Comparison of ENCODE assay signal across 15 cellular contexts in genomic region chr5:98934581-98934980, GRCh38. TPM values are rescaled to one million over a fixed set of nuclear protein-coding genes. Genes with fewer than 3 reads are reported as not detected.
DNase-seq lines count a peak whose midpoint lies in the region; ATAC-seq and TF ChIP-seq lines count a peak whose summit lies in the region.
"Had no signal": no experiment of that assay in that cellular context is flagged by ENCODE, and none has a peak within 500 bp of the region (broad histone marks: within the 10 kb centered on the region; RNA-seq: fewer than 3 reads in every experiment).

No MANE protein-coding gene starts in this region.

- no peaks in the 10 kb centered on the region for H3K9me3 ChIP-seq in CD4-positive, alpha-beta memory T cell (ENCODE audit: control insufficient read depth in 1 of 2, low read length in 2 of 2)
- H3K9me3 ChIP-seq in mammary epithelial cell (replicated peaks; ENCODE audit: insufficient read depth, low read length) (no peaks in the 10 kb centered on the region), smooth muscle cell (replicated peaks; ENCODE audit: low read depth) (no peaks in the 10 kb centered on the region)
- H3K9me3 ChIP-seq in naive thymus-derived CD4-positive, alpha-beta T cell (ENCODE audit: control insufficient read depth in 2 of 3, low read length in 3 of 3) = no peaks in the 10 kb centered on the region
- H3K9me3 ChIP-seq: thyroid gland had no signal

- peak overlapping the region; percentile 60 to 100 (median 96) for H3K27ac Mint-ChIP-seq in CD4-positive, alpha-beta memory T cell
- peak overlapping the region in 8 of 9 donors; percentile 87 to 100 (median 96) for H3K27ac Mint-ChIP-seq in naive thymus-derived CD4-positive, alpha-beta T cell
- H3K27ac Mint-ChIP-seq: neural progenitor cell had no signal

- H3K27me3 Mint-ChIP-seq in CD4-positive, alpha-beta memory T cell = no peaks in the 10 kb centered on the region
- H3K27me3 Mint-ChIP-seq in naive thymus-derived CD4-positive, alpha-beta T cell = no peaks in the 10 kb centered on the region

- TF ChIP-seq CTCF in mammary epithelial cell (conservative IDR thresholded peaks at IDR 0.05 in 1 of 2, IDR thresholded peaks at IDR 0.05 in 1 of 2; ENCODE audit: extremely low read depth in 1 of 2, insufficient read depth in 1 of 2, low read depth in 1 of 2, low read length in 2 of 2) = no peak
- TF ChIP-seq CTCF in smooth muscle cell (IDR thresholded peaks at IDR 0.05; ENCODE audit: borderline replicate concordance, insufficient read depth, poor library complexity, severe bottlenecking) = no peak

- CTCF ChIA-PET in CD4-positive, alpha-beta memory T cell (lab: Charles Lee; ENCODE audit: partially characterized antibody) = interaction anchor here (0.8 to 1.6 kb wide), 3 partner anchors 27 to 127 kb away, joined by 3 to 6 read pairs (median 5); no protein-coding TSS in a partner anchor
- CTCF ChIA-PET in mammary epithelial cell (lab: Charles Lee; ENCODE audit: low non-redundant PET) = no interaction called here
- CTCF ChIA-PET in naive thymus-derived CD4-positive, alpha-beta T cell (lab: Charles Lee) = interaction anchor here (0.6 kb wide), 1 partner anchor 738 kb away, joined by 3 read pairs; no protein-coding TSS in a partner anchor

- no peak overlapping the region for H3K4me3 ChIP-seq in CD4-positive, alpha-beta memory T cell (ENCODE audit: low read length in 2 of 2)
- H3K4me3 ChIP-seq in mammary epithelial cell (replicated peaks in 1 of 3; ENCODE audit: insufficient read depth in 1 of 3, low read depth in 2 of 3, low read length in 3 of 3) (no peak overlapping the region), smooth muscle cell (no peak overlapping the region)
- no peak overlapping the region for H3K4me3 ChIP-seq in naive thymus-derived CD4-positive, alpha-beta T cell (ENCODE audit: low read length)
- H3K4me3 ChIP-seq: coronary artery, neural progenitor cell, skin epidermis, thyroid gland had no signal

- H2AFZ ChIP-seq in mammary epithelial cell (ENCODE audit: low read depth, low read length) = no peak overlapping the region
- H2AFZ ChIP-seq in smooth muscle cell (ENCODE audit: low read depth) = no peak overlapping the region
- H2AFZ ChIP-seq: neural progenitor cell had no signal

- BruUV-seq in mammary epithelial cell (replicated peaks; lab: Mats Ljungman, UMichigan) = no TSS peak

- H3K4me2 ChIP-seq in mammary epithelial cell (ENCODE audit: insufficient read depth, low read depth, low read length) = no peak overlapping the region
- H3K4me2 ChIP-seq in smooth muscle cell = no peak overlapping the region
- H3K4me2 ChIP-seq: neural progenitor cell had no signal

- peaks cover 53 to 89% (median 65%) of the 10 kb centered on the region in 4 donors for H3K4me1 Mint-ChIP-seq in CD4-positive, alpha-beta memory T cell
- H3K4me1 Mint-ChIP-seq in naive thymus-derived CD4-positive, alpha-beta T cell = peaks cover 40 to 93% (median 86%) of the 10 kb centered on the region in 7 donors

- dilution Hi-C loops in mammary epithelial cell (cut with HindIII; ENCODE audit: low sequenced_read_pairs) = no loop called here

- DNase-seq in CD4-positive, alpha-beta memory T cell = no peak
- peak; percentile 20 for DNase-seq in HCEC 1CT
- DNase-seq in mammary epithelial cell = peak; percentile 47
- no peak for DNase-seq in naive thymus-derived CD4-positive, alpha-beta T cell
- DNase-seq in smooth muscle cell (lab: John Stamatoyannopoulos, UW; ENCODE audit: unreplicated experiment) = no peak
- no peak for DNase-seq in DMS153 treated with DMSO at 0.1 percent for 48 hours (lab: John Stamatoyannopoulos, UW; ENCODE audit: unreplicated experiment)
- no peak for DNase-seq in NCI-H1694 (lab: John Stamatoyannopoulos, UW)
- no peak for DNase-seq in OCI-M2 (lab: John Stamatoyannopoulos, UW; ENCODE audit: unreplicated experiment)
- DNase-seq: activated CD4-positive, CD25-positive, alpha-beta regulatory T cell treated with anti-CD3 and anti-CD28 coated beads, Interleukin-2, amount 50 U/mL, for 72 hours; activated effector memory CD4-positive, alpha-beta T cell treated with anti-CD3 and anti-CD28 coated beads, Interleukin-2, amount 50 U/mL, for 16 hours; left cardiac atrium; thyroid gland had no signal

- no peaks in the 10 kb centered on the region for H3K36me3 ChIP-seq in CD4-positive, alpha-beta memory T cell (ENCODE audit: insufficient read depth, low read length)
- H3K36me3 ChIP-seq in mammary epithelial cell (ENCODE audit: insufficient read depth, low read length) (no peaks in the 10 kb centered on the region), smooth muscle cell (ENCODE audit: low read depth) (no peaks in the 10 kb centered on the region)
- no peaks in the 10 kb centered on the region for H3K36me3 ChIP-seq in naive thymus-derived CD4-positive, alpha-beta T cell (ENCODE audit: control insufficient read depth in 2 of 3, insufficient read depth in 3 of 3, low read length in 3 of 3)
- H3K36me3 ChIP-seq: neural progenitor cell, thyroid gland had no signal

- 100% methylated on average over 1 of the region's 1 CpG for WGBS in mammary epithelial cell (ENCODE audit: low coverage, missing lambda C conversion rate)
- WGBS in smooth muscle cell (ENCODE audit: low lambda C conversion rate) = 100% methylated on average over 1 of the region's 1 CpG

- no peaks in the 10 kb centered on the region for H3F3A ChIP-seq in smooth muscle cell (ENCODE audit: low read depth)

- no peaks in the 10 kb centered on the region for H3K27me3 ChIP-seq in CD4-positive, alpha-beta memory T cell (ENCODE audit: insufficient read depth, low read length)
- H3K27me3 ChIP-seq in mammary epithelial cell (ENCODE audit: insufficient read depth, low read length) = no peaks in the 10 kb centered on the region
- no peaks in the 10 kb centered on the region for H3K27me3 ChIP-seq in naive thymus-derived CD4-positive, alpha-beta T cell (ENCODE audit: control insufficient read depth in 2 of 2, insufficient read depth in 2 of 2, low read length in 2 of 2)
- H3K27me3 ChIP-seq in smooth muscle cell (ENCODE audit: low read depth) = no peaks in the 10 kb centered on the region
- H3K27me3 ChIP-seq: neural progenitor cell, thyroid gland had no signal

- peaks cover 64% of the 10 kb centered on the region for H3K4me1 ChIP-seq in CD4-positive, alpha-beta memory T cell (ENCODE audit: insufficient read depth, low read length)
- H3K4me1 ChIP-seq in mammary epithelial cell (ENCODE audit: insufficient read depth, low read length) = peaks cover 11% of the 10 kb centered on the region
- H3K4me1 ChIP-seq in naive thymus-derived CD4-positive, alpha-beta T cell (ENCODE audit: control insufficient read depth in 2 of 2, insufficient read depth in 2 of 2, low read length in 2 of 2) = peaks cover 33 to 51% of the 10 kb centered on the region in 2 donors
- peaks cover 25% of the 10 kb centered on the region for H3K4me1 ChIP-seq in smooth muscle cell (ENCODE audit: low read depth)

- no peak overlapping the region for H3K4me3 Mint-ChIP-seq in CD4-positive, alpha-beta memory T cell
- H3K4me3 Mint-ChIP-seq in naive thymus-derived CD4-positive, alpha-beta T cell = peak overlapping the region in 1 of 10 donors; percentile 73
- H3K4me3 Mint-ChIP-seq: neural progenitor cell had no signal

- in situ Hi-C loops in mammary epithelial cell (cut with MboI; ENCODE audit: low sequenced_read_pairs in 2 of 2) = no loop called here

- peaks cover 0 to 17% of the 10 kb centered on the region in 2 donors for H3K36me3 Mint-ChIP-seq in CD4-positive, alpha-beta memory T cell
- H3K36me3 Mint-ChIP-seq in naive thymus-derived CD4-positive, alpha-beta T cell = peaks cover 0 to 18% (median 0%) of the 10 kb centered on the region in 5 donors

- peak overlapping the region; percentile 76 for H3K27ac ChIP-seq in CD4-positive, alpha-beta memory T cell (ENCODE audit: low read depth, low read length)
- H3K27ac ChIP-seq in mammary epithelial cell (ENCODE audit: insufficient read depth, low read depth, low read length) (no peak overlapping the region), smooth muscle cell (ENCODE audit: low read depth) (no peak overlapping the region)
- H3K27ac ChIP-seq in naive thymus-derived CD4-positive, alpha-beta T cell (ENCODE audit: low read depth, low read length) = peak overlapping the region; percentile 98
- H3K27ac ChIP-seq: neural progenitor cell, thyroid gland had no signal

- H3K9me3 Mint-ChIP-seq in CD4-positive, alpha-beta memory T cell = no peaks in the 10 kb centered on the region
- H3K9me3 Mint-ChIP-seq in naive thymus-derived CD4-positive, alpha-beta T cell = peaks cover 0 to 4% (median 0%) of the 10 kb centered on the region in 11 donors
- H3K9me3 Mint-ChIP-seq: neural progenitor cell had no signal

- POLR2A ChIA-PET in CD4-positive, alpha-beta memory T cell (lab: Charles Lee; ENCODE audit: partially characterized antibody) = no interaction called here
- POLR2A ChIA-PET in naive thymus-derived CD4-positive, alpha-beta T cell (lab: Charles Lee) = interaction anchor here (0.7 to 1.8 kb wide), 3 partner anchors 13 to 119 kb away, joined by 3 to 5 read pairs (median 4); no protein-coding TSS in a partner anchor

- ATAC-seq in naive thymus-derived CD4-positive, alpha-beta T cell = no peak

- peaks cover 24% of the 10 kb centered on the region for H3K79me2 ChIP-seq in mammary epithelial cell (ENCODE audit: insufficient read depth, low read length)
- peaks cover 20% of the 10 kb centered on the region for H3K79me2 ChIP-seq in smooth muscle cell (ENCODE audit: low read depth)

- H4K20me1 ChIP-seq in mammary epithelial cell (ENCODE audit: insufficient read depth, low read length) (no peaks in the 10 kb centered on the region), smooth muscle cell (ENCODE audit: low read depth) (peaks cover 92% of the 10 kb centered on the region)

- intact Hi-C loops in CD4-positive, alpha-beta memory T cell (cut with micrococcal nuclease) = no loop called here
- intact Hi-C loops in mammary epithelial cell (cut with micrococcal nuclease) = no loop called here
- intact Hi-C loops in naive thymus-derived CD4-positive, alpha-beta T cell (cut with micrococcal nuclease) = loop anchor here in 1 of 2 donors (5.0 kb wide), 1 partner anchor 1958 kb away; no protein-coding TSS in a partner anchor

- H3K9ac ChIP-seq in mammary epithelial cell (ENCODE audit: insufficient read depth, low read length) (no peak overlapping the region), smooth muscle cell (ENCODE audit: low read depth) (no peak overlapping the region)
- H3K9ac ChIP-seq: neural progenitor cell had no signal

RNA-seq across cellular contexts. Expression of gene CHD1, which starts 5.8 kb away (rescaled TPM):
- 10 to 100 TPM; 91.2 to 93.9 TPM for total RNA-seq in CD4-positive, alpha-beta memory T cell
- 10 to 100 TPM in 1 of 2 donors, 1 to 10 TPM in 1; 6.6 to 15.1 TPM for polyA plus RNA-seq in CD4-positive, alpha-beta memory T cell
- 10 to 100 TPM; 34.9 to 39.8 TPM for total RNA-seq in mammary epithelial cell
- 11.6 TPM for polyA plus RNA-seq in mammary epithelial cell
- 49.4 TPM for polyA minus RNA-seq in mammary epithelial cell
- 100 to 1,000 TPM in 2 of 5 experiments, 10 to 100 TPM in 3; 51.8 to 134 (median 92.4) TPM for total RNA-seq in naive thymus-derived CD4-positive, alpha-beta T cell
- 10 to 100 TPM in 1 of 2 donors, 1 to 10 TPM in 1; 9.1 to 13.1 TPM for polyA plus RNA-seq in naive thymus-derived CD4-positive, alpha-beta T cell
- 51.5 and 66.3 TPM in 2 replicates for total RNA-seq in smooth muscle cell
- 12.0 and 14.0 TPM in 2 replicates for polyA plus RNA-seq in smooth muscle cell

Comparison
In these comparisons a context has a peak if more than half of its experiments do, and no peak if none do; other contexts are left out.
1. DNase-seq: peak in HCEC 1CT (single experiment) and mammary epithelial cell (single experiment); none in CD4-positive, alpha-beta memory T cell (0 of 5), naive thymus-derived CD4-positive, alpha-beta T cell (0 of 9), smooth muscle cell (single experiment), DMS153 treated with DMSO at 0.1 percent for 48 hours (single experiment), NCI-H1694 (single experiment) and OCI-M2 (single experiment).
2. H3K27ac ChIP-seq: peak in CD4-positive, alpha-beta memory T cell (single experiment) and naive thymus-derived CD4-positive, alpha-beta T cell (single experiment); none in mammary epithelial cell (single experiment) and smooth muscle cell (single experiment).